27 cellular contexts compared by ENCODE assay signal in genomic region chr9:16152276-16153065, GRCh38.
DNase-seq lines count a peak whose midpoint lies in the region; TF ChIP-seq lines count a peak whose summit lies in the region.
"Had no signal": no experiment of that assay in that cellular context is flagged by ENCODE, and none has a peak within 500 bp of the region (broad histone marks: within the 10 kb centered on the region; RNA-seq: fewer than 3 reads in every experiment).

No MANE protein-coding gene starts in this region.

- H3K9me3 Mint-ChIP-seq in nephron, result no peaks in the 10 kb centered on the region
- H3K9me3 Mint-ChIP-seq: activated naive CD8-positive, alpha-beta T cell treated with anti-CD3 and anti-CD28 coated beads, Interleukin-2, amount 10 ng/mL, durations not matched to agents 7 days and 5 days; GM23338; HFFc6; natural killer cell had no signal

- peaks cover 3% of the 10 kb centered on the region for H3K27me3 Mint-ChIP-seq in nephron (ENCODE audit: low read depth)
- H3K27me3 Mint-ChIP-seq: CD4-positive, alpha-beta memory T cell had no signal

- DNase-seq in NCI-H1417 (lab: John Stamatoyannopoulos, UW) (peak; percentile 4 to 68 (median 48)), NCI-H1417 treated with DMSO at 0.1 percent for 48 hours (lab: John Stamatoyannopoulos, UW) (no peak), astrocyte of the hippocampus (ENCODE audit: low read depth, low spot score) (peak; percentile 63), erythroblast (lab: John Stamatoyannopoulos, UW) (no peak), GM13976 (ENCODE audit: low spot score) (no peak), OCI-M1 (lab: John Stamatoyannopoulos, UW) (no peak), NCI-H2196 (lab: John Stamatoyannopoulos, UW; ENCODE audit: unreplicated experiment) (no peak)
- DNase-seq: 8988T; activated CD4-positive, CD25-positive, alpha-beta regulatory T cell treated with anti-CD3 and anti-CD28 coated beads, Interleukin-2, amount 50 U/mL, for 72 hours; activated CD8-positive, alpha-beta T cell treated with anti-CD3 and anti-CD28 coated beads, Interleukin-2, amount 10 ng/mL, durations not matched to agents 7 days and 5 days; activated effector memory CD4-positive, alpha-beta T cell treated with Interleukin-2 at 50 U/mL for 16 hours; activated naive CD8-positive, alpha-beta T cell treated with anti-CD3 and anti-CD28 coated beads, Interleukin-2, amount 10 ng/mL, durations not matched to agents 7 days and 5 days; activated T-cell treated with anti-CD3 and anti-CD28 coated beads for 4 hours; CD4-positive, alpha-beta memory T cell; cerebellar nuclear complex; foreskin melanocyte; HFFc6; mesendoderm; natural killer cell; NCI-H1436; posterior cingulate gyrus; stimulated activated CD4-positive, alpha-beta T cell treated with anti-CD3 and anti-CD28 coated beads, Interleukin-15, amount 100 ng/mL, for 24 hours; T-helper 1 cell; tibial artery had no signal

- H3K36me3 Mint-ChIP-seq in nephron (ENCODE audit: low read depth), result no peaks in the 10 kb centered on the region
- H3K36me3 Mint-ChIP-seq: activated naive CD8-positive, alpha-beta T cell treated with anti-CD3 and anti-CD28 coated beads, Interleukin-2, amount 10 ng/mL, durations not matched to agents 7 days and 5 days; CD4-positive, alpha-beta memory T cell; natural killer cell had no signal

- TF ChIP-seq POLR2A in erythroblast (IDR thresholded peaks at IDR 0.05; ENCODE audit: low read length), result no peak

- peak overlapping the region in 1 of 3 experiments; percentile 6 for H3K4me3 Mint-ChIP-seq in nephron
- H3K4me3 Mint-ChIP-seq: activated CD8-positive, alpha-beta T cell treated with anti-CD3 and anti-CD28 coated beads, Interleukin-2, amount 10 ng/mL, durations not matched to agents 7 days and 5 days; activated naive CD8-positive, alpha-beta T cell treated with anti-CD3 and anti-CD28 coated beads, Interleukin-2, amount 10 ng/mL, durations not matched to agents 7 days and 5 days; CD4-positive, alpha-beta memory T cell; GM23338; HFFc6; natural killer cell; stimulated activated naive CD8-positive, alpha-beta T cell treated with anti-CD3 and anti-CD28 coated beads, Interleukin-15, Interleukin-2, amounts not matched to agents 100 ng/mL and 50 ng/mL, for 24 hours had no signal

- H3K4me1 Mint-ChIP-seq in nephron, result peaks cover 76% of the 10 kb centered on the region

- in situ Hi-C loops in GM13976 (cut with MboI; ENCODE audit: low sequenced_read_pairs, unreplicated experiment), result no loop called here

- no peak for TF ChIP-seq CTCF in nephron (IDR thresholded peaks at IDR 0.05; ENCODE audit: unreplicated experiment in 3 of 3)
- TF ChIP-seq CTCF in GM13976 (IDR thresholded peaks at IDR 0.05; ENCODE audit: borderline replicate concordance, control extremely low read depth, extremely low read depth, insufficient read depth, missing control alignments), result no peak

- peak overlapping the region in 2 of 3 experiments; percentile 68 to 95 for H3K27ac Mint-ChIP-seq in nephron
- H3K27ac Mint-ChIP-seq: activated CD8-positive, alpha-beta T cell treated with anti-CD3 and anti-CD28 coated beads, Interleukin-2, amount 10 ng/mL, durations not matched to agents 7 days and 5 days; activated naive CD8-positive, alpha-beta T cell treated with anti-CD3 and anti-CD28 coated beads, Interleukin-2, amount 10 ng/mL, durations not matched to agents 7 days and 5 days; CD4-positive, alpha-beta memory T cell; GM23338; HFFc6; natural killer cell; stimulated activated naive CD8-positive, alpha-beta T cell treated with anti-CD3 and anti-CD28 coated beads, Interleukin-15, Interleukin-2, amounts not matched to agents 100 ng/mL and 50 ng/mL, for 24 hours had no signal

Comparison
In these comparisons a context has a peak if more than half of its experiments do, and no peak if none do; other contexts are left out.
1. DNase-seq: peak in NCI-H1417 (3 of 3) and astrocyte of the hippocampus (single experiment); none in NCI-H1417 treated with DMSO at 0.1 percent for 48 hours (single experiment), erythroblast (0 of 2), GM13976 (single experiment), OCI-M1 (single experiment) and NCI-H2196 (single experiment).